In the genomic region with DNA sequence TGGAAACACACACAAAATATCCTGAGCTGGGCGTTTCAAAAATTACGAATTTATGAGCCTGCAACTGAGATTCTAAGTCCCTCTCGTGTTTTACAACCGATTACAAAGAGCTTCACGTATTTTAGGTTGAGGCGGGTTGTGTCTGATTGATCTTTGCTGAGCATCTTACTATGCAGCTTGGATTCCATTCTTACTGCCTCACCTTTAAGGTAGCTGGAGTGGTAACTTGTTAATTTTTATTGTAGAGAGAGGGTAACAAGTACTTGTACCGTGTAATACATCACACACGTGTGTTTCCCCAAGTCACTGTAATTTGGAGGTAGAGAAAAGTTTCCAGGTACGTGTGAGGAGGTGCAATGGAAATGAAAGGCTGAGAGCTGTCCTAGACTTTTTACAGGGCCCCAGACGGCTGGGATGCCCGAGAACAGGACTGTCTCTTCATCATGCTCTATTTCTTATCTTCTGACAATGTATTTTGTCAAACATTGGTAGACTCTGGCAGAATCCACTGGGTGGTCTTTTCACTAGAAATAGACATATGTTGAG, we compare ENCODE assay signal across 9 cellular contexts.
DNase-seq lines count a peak whose midpoint lies in the region; ATAC-seq and TF ChIP-seq lines count a peak whose summit lies in the region.
"Had no signal": no experiment of that assay in that cellular context is flagged by ENCODE, and none has a peak within 500 bp of the region (broad histone marks: within the 10 kb centered on the region; RNA-seq: fewer than 3 reads in every experiment).

No MANE protein-coding gene starts in this region.

- H3K79me2 ChIP-seq in hepatocyte: peaks cover 42% of the 10 kb centered on the region

- intact Hi-C loops in stomach (cut with DNase I; ENCODE audit: low total_unique reads) (no loop called here), vagina (cut with DNase I) (no loop called here)

- peaks cover 17% of the 10 kb centered on the region for H3K4me1 Mint-ChIP-seq in activated CD8-positive, alpha-beta memory T cell treated with anti-CD3 and anti-CD28 coated beads, Interleukin-2, amount 10 ng/mL, durations not matched to agents 7 days and 5 days

- H3K4me3 Mint-ChIP-seq in activated CD8-positive, alpha-beta memory T cell treated with anti-CD3 and anti-CD28 coated beads, Interleukin-2, amount 10 ng/mL, durations not matched to agents 7 days and 5 days: peak overlapping the region; percentile 58

- no peak for TF ChIP-seq EP300 in stomach (IDR thresholded peaks at IDR 0.05)

- peaks cover 11% of the 10 kb centered on the region for H3K4me1 ChIP-seq in hepatocyte (ENCODE audit: insufficient read depth)
- H3K4me1 ChIP-seq in stomach: peaks cover 20 to 34% (median 28%) of the 10 kb centered on the region in 4 donors
- peaks cover 23% of the 10 kb centered on the region for H3K4me1 ChIP-seq in vagina

- H3K9me2 ChIP-seq in hepatocyte (replicated peaks; ENCODE audit: insufficient read depth): no peaks in the 10 kb centered on the region

- TF ChIP-seq CTCF in hepatocyte (IDR thresholded peaks at IDR 0.05; ENCODE audit: poor library complexity) (no peak), stomach (IDR thresholded peaks at IDR 0.05) (no peak), vagina (IDR thresholded peaks at IDR 0.05) (no peak)

- H3K27ac Mint-ChIP-seq in activated CD8-positive, alpha-beta memory T cell treated with anti-CD3 and anti-CD28 coated beads, Interleukin-2, amount 10 ng/mL, durations not matched to agents 7 days and 5 days: peak overlapping the region; percentile 47

- no peak for DNase-seq in activated CD8-positive, alpha-beta memory T cell treated with anti-CD3 and anti-CD28 coated beads, Interleukin-2, amount 10 ng/mL, durations not matched to agents 7 days and 5 days
- DNase-seq in activated CD8-positive, alpha-beta memory T cell treated with anti-CD3 and anti-CD28 coated beads, Interleukin-2, amount 50 U/mL, for 48 hours: no peak
- DNase-seq in SW480 (ENCODE audit: low spot score) (peak; percentile 42), hepatocyte (ENCODE audit: low spot score) (peak; percentile 16), stomach (no peak), occipital lobe (lab: John Stamatoyannopoulos, UW) (no peak), vagina (ENCODE audit: extremely low spot score in 2 of 2) (no peak)
- no peak for DNase-seq in activated effector memory CD4-positive, alpha-beta T cell treated with Interleukin-2 at 50 U/mL for 16 hours

- TF ChIP-seq POLR2A in stomach (IDR thresholded peaks at IDR 0.05) (no peak), vagina (IDR thresholded peaks at IDR 0.05) (no peak)

- H2AFZ ChIP-seq in hepatocyte: peak overlapping the region; percentile 71

- peaks cover 8% of the 10 kb centered on the region for H3K27me3 ChIP-seq in hepatocyte
- H3K27me3 ChIP-seq in stomach: peaks cover 8 to 95% (median 57%) of the 10 kb centered on the region in 3 donors
- peaks cover 3% of the 10 kb centered on the region for H3K27me3 ChIP-seq in vagina

- CTCF ChIA-PET in activated CD8-positive, alpha-beta memory T cell treated with anti-CD3 and anti-CD28 coated beads, Interleukin-2, amount 10 ng/mL, durations not matched to agents 7 days and 5 days (lab: Charles Lee): no interaction called here

- 6% methylated on average over 11 of the region's 11 CpGs for WGBS in hepatocyte (ENCODE audit: low lambda C conversion rate, missing lambda C conversion rate)
- WGBS in stomach, 5 donors: 12 to 21% (median 14%) methylated on average over 11 of the region's 11 CpGs

- H3K9me3 ChIP-seq in hepatocyte (ENCODE audit: low read depth) (no peaks in the 10 kb centered on the region), stomach (no peaks in the 10 kb centered on the region), vagina (no peaks in the 10 kb centered on the region)

- no peaks in the 10 kb centered on the region for H4K20me1 ChIP-seq in hepatocyte (ENCODE audit: insufficient read depth, poor library complexity, severe bottlenecking)

- H3K27ac ChIP-seq in hepatocyte (peak overlapping the region; percentile 87), stomach (no peak overlapping the region), vagina (no peak overlapping the region)
- H3K27ac ChIP-seq: SK-N-MC had no signal

- H3K36me3 ChIP-seq in hepatocyte (replicated peaks; ENCODE audit: insufficient read depth, low read depth) (no peaks in the 10 kb centered on the region), stomach (no peaks in the 10 kb centered on the region), vagina (no peaks in the 10 kb centered on the region)

- H3K4me2 ChIP-seq in hepatocyte: peak overlapping the region; percentile 96

- no peaks in the 10 kb centered on the region for H3K9me3 Mint-ChIP-seq in activated CD8-positive, alpha-beta memory T cell treated with anti-CD3 and anti-CD28 coated beads, Interleukin-2, amount 10 ng/mL, durations not matched to agents 7 days and 5 days (ENCODE audit: low read depth)

- H3K4me3 ChIP-seq in hepatocyte (peak overlapping the region; percentile 63), stomach (peak overlapping the region; percentile 63 to 83 (median 75)), vagina (peak overlapping the region in 1 of 2 donors; percentile 47)

- ATAC-seq in activated CD8-positive, alpha-beta memory T cell treated with anti-CD3 and anti-CD28 coated beads, Interleukin-2, amount 10 ng/mL, durations not matched to agents 7 days and 5 days: no peak

- peaks cover 60% of the 10 kb centered on the region for H3K27me3 Mint-ChIP-seq in activated CD8-positive, alpha-beta memory T cell treated with anti-CD3 and anti-CD28 coated beads, Interleukin-2, amount 10 ng/mL, durations not matched to agents 7 days and 5 days

- peaks cover 4% of the 10 kb centered on the region for H3K36me3 Mint-ChIP-seq in activated CD8-positive, alpha-beta memory T cell treated with anti-CD3 and anti-CD28 coated beads, Interleukin-2, amount 10 ng/mL, durations not matched to agents 7 days and 5 days

Comparison
In these comparisons a context has a peak if more than half of its experiments do, and no peak if none do; other contexts are left out.
1. DNase-seq: peak in SW480 (single experiment) and hepatocyte (single experiment); none in activated CD8-positive, alpha-beta memory T cell treated with anti-CD3 and anti-CD28 coated beads, Interleukin-2, amount 10 ng/mL, durations not matched to agents 7 days and 5 days (single experiment), activated CD8-positive, alpha-beta memory T cell treated with anti-CD3 and anti-CD28 coated beads, Interleukin-2, amount 50 U/mL, for 48 hours (single experiment), stomach (single experiment), activated effector memory CD4-positive, alpha-beta T cell treated with Interleukin-2 at 50 U/mL for 16 hours (single experiment), occipital lobe (single experiment) and vagina (0 of 2).